In genomic region chr2:190563109-190563508, GRCh38 we compare ENCODE assay signal across 1 cellular context.
TF ChIP-seq lines count a peak whose summit lies in the region.

No MANE protein-coding gene starts in this region.

TF ChIP-seq in SK-N-SH, 30 proteins besides CTCF, POLR2A, EP300 and RAD21 (continued from another document):
- no peak for TF ChIP-seq PBX3 (IDR thresholded peaks at IDR 0.05)
- TF ChIP-seq TAF1 (IDR thresholded peaks at IDR 0.05; ENCODE audit: borderline replicate concordance, low read depth, low read length), result no peak
- no peak for TF ChIP-seq JUND (IDR thresholded peaks at IDR 0.05)
